ENCODE assay signal across 11 cellular contexts in the genomic region with DNA sequence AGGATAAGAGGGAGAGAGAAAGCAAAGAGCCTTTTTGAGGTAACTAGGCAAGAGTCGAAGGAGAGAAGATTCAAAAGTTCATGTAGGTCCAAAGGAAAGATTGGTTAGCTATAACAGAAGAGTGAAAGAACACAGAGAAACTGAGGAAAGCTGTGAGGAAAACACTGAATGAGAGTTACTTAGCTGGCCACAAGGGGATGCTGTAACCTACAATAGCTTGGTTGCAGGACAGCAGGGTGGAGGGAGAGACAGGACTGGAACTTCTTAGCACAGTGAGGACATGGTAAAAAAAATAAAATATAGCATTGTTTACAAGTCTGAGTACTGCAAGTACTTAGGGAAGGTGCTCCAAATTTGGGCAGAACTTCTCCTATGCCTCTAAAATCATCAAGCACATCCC. TPM values are rescaled to one million over a fixed set of nuclear protein-coding genes. Genes with fewer than 3 reads are reported as not detected.
DNase-seq lines count a peak whose midpoint lies in the region; ATAC-seq and TF ChIP-seq lines count a peak whose summit lies in the region.
"Had no signal": no experiment of that assay in that cellular context is flagged by ENCODE, and none has a peak within 500 bp of the region (broad histone marks: within the 10 kb centered on the region; RNA-seq: fewer than 3 reads in every experiment).

No MANE protein-coding gene starts in this region.

- no peak overlapping the region for H2AFZ ChIP-seq in Karpas-422 (ENCODE audit: low read length)

- no peaks in the 10 kb centered on the region for H3K9me3 Mint-ChIP-seq in nephron

- DNase-seq in D341Med (ENCODE audit: low spot score) (peak; percentile 31), Karpas-422 (peak; percentile 50), choroid plexus epithelial cell (ENCODE audit: low read depth) (peak; percentile 35), kidney glomerular epithelial cell (lab: John Stamatoyannopoulos, UW) (no peak), T1000 (lab: John Stamatoyannopoulos, UW) (no peak)
- DNase-seq: cerebellar nuclear complex, T-helper 2 cell had no signal

- no peaks in the 10 kb centered on the region for H4K20me1 ChIP-seq in Karpas-422 (ENCODE audit: insufficient read depth, low read depth, low read length)

- H3K4me1 ChIP-seq in Karpas-422 (ENCODE audit: low read length), result no peaks in the 10 kb centered on the region

- H3K9me3 ChIP-seq in Karpas-422 (ENCODE audit: low read length), result no peaks in the 10 kb centered on the region
- H3K9me3 ChIP-seq: neutrophil had no signal

- H3K4me3 Mint-ChIP-seq in nephron, result no peak overlapping the region

- no peak overlapping the region for H3K4me3 ChIP-seq in Karpas-422 (ENCODE audit: low read length)
- H3K4me3 ChIP-seq in choroid plexus epithelial cell (ENCODE audit: low read depth, low read length), result no peak overlapping the region

- H3K36me3 Mint-ChIP-seq in nephron (ENCODE audit: low read depth), result no peaks in the 10 kb centered on the region

- H3K36me3 ChIP-seq in Karpas-422 (ENCODE audit: insufficient read depth, low read length), result no peaks in the 10 kb centered on the region
- H3K36me3 ChIP-seq: neutrophil had no signal

- H3K9ac ChIP-seq in Karpas-422 (ENCODE audit: low read length), result no peak overlapping the region

- H3K27ac Mint-ChIP-seq in nephron, result no peak overlapping the region

- H3K27me3 ChIP-seq in Karpas-422 (ENCODE audit: low read length), result no peaks in the 10 kb centered on the region
- H3K27me3 ChIP-seq: neutrophil had no signal

- peaks cover 5% of the 10 kb centered on the region for H3K4me1 Mint-ChIP-seq in nephron

- H3K4me2 ChIP-seq in Karpas-422 (ENCODE audit: low read depth, low read length, poor library complexity, severe bottlenecking), result no peak overlapping the region

- TF ChIP-seq CTCF in choroid plexus epithelial cell (conservative IDR thresholded peaks at IDR 0.05; ENCODE audit: low read depth, low read length) (peak; percentile 63), nephron (IDR thresholded peaks at IDR 0.05; ENCODE audit: unreplicated experiment in 3 of 3) (peak; percentile 42 to 60 (median 50))

- H3K79me2 ChIP-seq in Karpas-422 (ENCODE audit: low read length), result no peaks in the 10 kb centered on the region

- H3K9me2 ChIP-seq in Karpas-422 (replicated peaks; ENCODE audit: insufficient read depth, low read length), result no peaks in the 10 kb centered on the region

- ATAC-seq in HG02571 (IDR thresholded peaks at IDR 0.05; ENCODE audit: unreplicated experiment) (no peak), HG02970 (IDR thresholded peaks at IDR 0.05; ENCODE audit: low FRiP score, unreplicated experiment) (no peak)

- no peak overlapping the region for H3K27ac ChIP-seq in Karpas-422 (ENCODE audit: low read length)
- H3K27ac ChIP-seq: neutrophil had no signal

- H3K27me3 Mint-ChIP-seq in nephron (ENCODE audit: low read depth), result peaks cover 4% of the 10 kb centered on the region

RNA-seq across cellular contexts. Expression of a gene that starts 48.3 kb away (rescaled TPM):
- total RNA-seq in Karpas-422 (2014; rRNA removed; shearing (Covaris generic); ENCODE audit: low replicate concordance), result not detected in 2 replicates

Comparison
In these comparisons a context has a peak if more than half of its experiments do, and no peak if none do; other contexts are left out.
1. DNase-seq: peak in D341Med (single experiment), Karpas-422 (single experiment) and choroid plexus epithelial cell (single experiment); none in kidney glomerular epithelial cell (single experiment) and T1000 (single experiment).